17 cellular contexts compared by ENCODE assay signal in the genomic region with DNA sequence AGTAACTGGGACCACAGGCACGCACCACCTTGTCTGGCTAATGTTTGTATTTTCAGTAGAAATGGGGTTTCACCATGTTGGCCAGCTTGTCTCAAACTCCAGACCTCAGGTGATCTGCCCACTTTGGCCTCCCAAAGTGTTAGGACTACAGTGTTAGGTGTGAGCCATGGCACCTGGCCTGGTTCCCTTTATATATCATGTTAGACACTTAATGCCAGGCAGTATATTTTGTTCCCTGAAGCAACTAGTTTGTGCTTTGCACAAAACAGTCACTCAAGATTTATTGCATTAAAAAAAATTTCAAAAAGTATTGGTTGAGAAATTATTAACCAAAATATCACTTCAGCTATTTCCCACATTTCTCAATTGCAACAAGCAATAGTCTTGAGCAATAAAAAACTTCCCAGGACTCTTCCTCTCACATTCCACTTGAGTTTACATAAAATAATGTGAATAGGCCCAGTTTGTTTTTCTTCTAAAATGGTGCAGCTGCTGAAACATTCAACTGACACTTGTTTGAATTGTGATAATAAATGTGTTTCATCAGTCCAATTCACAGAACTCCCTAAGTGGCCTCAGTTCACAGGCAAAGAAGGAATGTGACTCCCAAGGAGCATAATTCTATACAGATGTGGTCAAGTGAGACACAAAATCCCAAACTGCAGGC. TPM values are rescaled to one million over a fixed set of nuclear protein-coding genes. Genes with fewer than 3 reads are reported as not detected.
DNase-seq lines count a peak whose midpoint lies in the region; ATAC-seq, FAIRE-seq and TF ChIP-seq lines count a peak whose summit lies in the region.
"Had no signal": no experiment of that assay in that cellular context is flagged by ENCODE, and none has a peak within 500 bp of the region (broad histone marks: within the 10 kb centered on the region; RNA-seq: fewer than 3 reads in every experiment).

No MANE protein-coding gene starts in this region.

- H3K4me3 Mint-ChIP-seq in natural killer cell treated with Interleukin-12 subunit alpha and Interleukin-12 subunit beta and Interleukin-15 and Interleukin-18, amount 100 ng/mL, for 72 hours, result no peak overlapping the region
- H3K4me3 Mint-ChIP-seq: activated CD4-positive, alpha-beta memory T cell treated with anti-CD3 and anti-CD28 coated beads, Interleukin-2, amount 10 ng/mL, durations not matched to agents 7 days and 5 days; neural crest cell had no signal

- no peaks in the 10 kb centered on the region for H3K9me3 ChIP-seq in lower lobe of right lung

- H3K4me1 Mint-ChIP-seq in natural killer cell treated with Interleukin-12 subunit alpha and Interleukin-12 subunit beta and Interleukin-15 and Interleukin-18, amount 100 ng/mL, for 72 hours (ENCODE audit: low read depth in 2 of 2), result no peaks in the 10 kb centered on the region
- H3K4me1 Mint-ChIP-seq: activated CD4-positive, alpha-beta memory T cell treated with anti-CD3 and anti-CD28 coated beads, Interleukin-2, amount 10 ng/mL, durations not matched to agents 7 days and 5 days; neural crest cell had no signal

- DNase-seq in HCEC 1CT (peak; percentile 67), lower lobe of right lung (no peak), occipital lobe (lab: John Stamatoyannopoulos, UW) (no peak)
- DNase-seq in natural killer cell treated with Interleukin-12 subunit alpha and Interleukin-12 subunit beta and Interleukin-15 and Interleukin-18, amount 100 ng/mL, for 72 hours (ENCODE audit: low spot score), result no peak
- DNase-seq: activated CD4-positive, alpha-beta memory T cell treated with anti-CD3 and anti-CD28 coated beads, Interleukin-2, amount 10 ng/mL, durations not matched to agents 7 days and 5 days; caudate nucleus; DMS53; NCI-H345; substantia nigra had no signal

- H3K4me3 ChIP-seq in ACC112 (ENCODE audit: low read depth, low read length) (no peak overlapping the region), lower lobe of right lung (no peak overlapping the region)
- H3K4me3 ChIP-seq: smooth muscle cell had no signal

- intact Hi-C loops in lower lobe of right lung (cut with DNase I), result no loop called here

- ATAC-seq in lower lobe of right lung (peak; percentile 39 to 76), HG02759 (IDR thresholded peaks at IDR 0.05; ENCODE audit: unreplicated experiment) (no peak), HG03565 (IDR thresholded peaks at IDR 0.05; ENCODE audit: unreplicated experiment) (no peak)
- ATAC-seq in natural killer cell treated with Interleukin-12 subunit alpha and Interleukin-12 subunit beta and Interleukin-15 and Interleukin-18, amount 100 ng/mL, for 72 hours, result no peak

- H3K9me3 Mint-ChIP-seq in natural killer cell treated with Interleukin-12 subunit alpha and Interleukin-12 subunit beta and Interleukin-15 and Interleukin-18, amount 100 ng/mL, for 72 hours, result no peaks in the 10 kb centered on the region
- H3K9me3 Mint-ChIP-seq: activated CD4-positive, alpha-beta memory T cell treated with anti-CD3 and anti-CD28 coated beads, Interleukin-2, amount 10 ng/mL, durations not matched to agents 7 days and 5 days; neural crest cell had no signal

- no peaks in the 10 kb centered on the region for H3K36me3 Mint-ChIP-seq in natural killer cell treated with Interleukin-12 subunit alpha and Interleukin-12 subunit beta and Interleukin-15 and Interleukin-18, amount 100 ng/mL, for 72 hours

- TF ChIP-seq CTCF in lower lobe of right lung (IDR thresholded peaks at IDR 0.05), result no peak

- no peak overlapping the region for H3K27ac Mint-ChIP-seq in natural killer cell treated with Interleukin-12 subunit alpha and Interleukin-12 subunit beta and Interleukin-15 and Interleukin-18, amount 100 ng/mL, for 72 hours
- H3K27ac Mint-ChIP-seq: activated CD4-positive, alpha-beta memory T cell treated with anti-CD3 and anti-CD28 coated beads, Interleukin-2, amount 10 ng/mL, durations not matched to agents 7 days and 5 days had no signal

- H3K27me3 Mint-ChIP-seq in natural killer cell treated with Interleukin-12 subunit alpha and Interleukin-12 subunit beta and Interleukin-15 and Interleukin-18, amount 100 ng/mL, for 72 hours, result no peaks in the 10 kb centered on the region
- H3K27me3 Mint-ChIP-seq: activated CD4-positive, alpha-beta memory T cell treated with anti-CD3 and anti-CD28 coated beads, Interleukin-2, amount 10 ng/mL, durations not matched to agents 7 days and 5 days had no signal

- no peaks in the 10 kb centered on the region for H3K79me2 ChIP-seq in ACC112 (ENCODE audit: control insufficient read depth, insufficient read depth, low read length, unreplicated experiment)

- no peak overlapping the region for H2AFZ ChIP-seq in ACC112 (ENCODE audit: low read length, unreplicated experiment)

- H3K4me1 ChIP-seq in ACC112 (ENCODE audit: control insufficient read depth, insufficient read depth, low read length, unreplicated experiment) (peaks cover 47% of the 10 kb centered on the region), lower lobe of right lung (peaks cover 23% of the 10 kb centered on the region)

- H3K27me3 ChIP-seq in ACC112 (ENCODE audit: insufficient read depth, low read length), result no peaks in the 10 kb centered on the region
- H3K27me3 ChIP-seq in lower lobe of right lung (ENCODE audit: low read depth), result no peaks in the 10 kb centered on the region

- peak; percentile 94 for FAIRE-seq in endometrium (lab: Jason Lieb, UNC)
- FAIRE-seq: TTC549 had no signal

- peak overlapping the region; percentile 72 for H3K27ac ChIP-seq in ACC112 (ENCODE audit: low read depth, low read length)
- H3K27ac ChIP-seq in lower lobe of right lung, result no peak overlapping the region

- H3K36me3 ChIP-seq in ACC112 (ENCODE audit: insufficient read depth, low read length) (no peaks in the 10 kb centered on the region), lower lobe of right lung (no peaks in the 10 kb centered on the region)

RNA-seq across cellular contexts. Expression of a gene that starts 22.7 kb away (rescaled TPM):
- total RNA-seq in lower lobe of right lung (7.0 TPM), occipital lobe (2.0 TPM)
- total RNA-seq in natural killer cell treated with Interleukin-12 subunit alpha and Interleukin-12 subunit beta and Interleukin-15 and Interleukin-18, amount 100 ng/mL, for 72 hours, result under 1 TPM in 1 of 2 donors, not detected in 1; 0.78 TPM
- total RNA-seq: activated CD4-positive, alpha-beta memory T cell treated with anti-CD3 and anti-CD28 coated beads, Interleukin-2, amount 10 ng/mL, durations not matched to agents 7 days and 5 days; neural crest cell had no signal

RNA-seq across cellular contexts. Expression of a gene that starts 38.8 kb away (rescaled TPM):
- total RNA-seq in lower lobe of right lung (not detected), occipital lobe (2.5 TPM)
- not detected for total RNA-seq in natural killer cell treated with Interleukin-12 subunit alpha and Interleukin-12 subunit beta and Interleukin-15 and Interleukin-18, amount 100 ng/mL, for 72 hours
- total RNA-seq: activated CD4-positive, alpha-beta memory T cell treated with anti-CD3 and anti-CD28 coated beads, Interleukin-2, amount 10 ng/mL, durations not matched to agents 7 days and 5 days; lower leg skin; neural crest cell; smooth muscle cell had no signal

RNA-seq across cellular contexts. Expression of a gene that starts 55.4 kb away (rescaled TPM):
- total RNA-seq in lower lobe of right lung (0.50 TPM), occipital lobe (0.62 TPM)
- total RNA-seq in natural killer cell treated with Interleukin-12 subunit alpha and Interleukin-12 subunit beta and Interleukin-15 and Interleukin-18, amount 100 ng/mL, for 72 hours, result not detected
- total RNA-seq: activated CD4-positive, alpha-beta memory T cell treated with anti-CD3 and anti-CD28 coated beads, Interleukin-2, amount 10 ng/mL, durations not matched to agents 7 days and 5 days; neural crest cell had no signal

Comparison
In these comparisons a context has a peak if more than half of its experiments do, and no peak if none do; other contexts are left out.
1. ATAC-seq: peak in lower lobe of right lung (2 of 2); none in natural killer cell treated with Interleukin-12 subunit alpha and Interleukin-12 subunit beta and Interleukin-15 and Interleukin-18, amount 100 ng/mL, for 72 hours (0 of 2), HG02759 (single experiment) and HG03565 (single experiment).